1 cellular context compared by ENCODE assay signal in the genomic region with DNA sequence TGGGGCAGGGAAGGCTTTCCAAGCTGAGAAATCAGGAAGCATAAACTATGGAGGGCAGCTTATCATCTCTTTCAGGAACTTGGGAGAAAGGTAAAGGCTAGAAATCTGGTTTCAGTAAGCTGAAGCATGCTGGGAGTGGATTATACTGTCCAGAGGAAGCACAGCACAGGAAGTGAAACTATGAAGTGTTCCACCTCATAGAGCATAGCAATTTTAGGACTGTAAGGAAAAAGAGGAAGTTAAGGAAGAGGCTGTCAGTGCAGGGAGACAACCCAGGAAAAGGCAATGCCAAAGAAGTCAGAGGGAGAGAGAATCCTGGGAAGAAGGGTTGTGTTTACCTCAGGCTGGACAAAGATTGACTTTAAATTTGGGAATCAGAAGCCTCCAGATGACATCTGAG.
TF ChIP-seq lines count a peak whose summit lies in the region.

No MANE protein-coding gene starts in this region.

TF ChIP-seq in GM12878, 131 proteins besides CTCF, POLR2A, EP300 and RAD21:
- TF ChIP-seq IKZF2 (IDR thresholded peaks at IDR 0.05): peak; percentile 82 to 86
- no peak for TF ChIP-seq FOXK2 (IDR thresholded peaks at IDR 0.05)
- TF ChIP-seq SPI1 (IDR thresholded peaks at IDR 0.05; ENCODE audit: borderline replicate concordance, insufficient read depth, low read depth, low read length): peak; percentile 71; the same call in 1 of the 2 replicates
- TF ChIP-seq EED (IDR thresholded peaks at IDR 0.05; ENCODE audit: low read depth): 0 out of 2 replicates have a peak, but pooled peaks have one; percentile 42
- peak; percentile 85 for TF ChIP-seq IKZF1 (conservative IDR thresholded peaks at IDR 0.05)
- TF ChIP-seq DPF2 (IDR thresholded peaks at IDR 0.05): peak; percentile 60
- TF ChIP-seq CHD2 (IDR thresholded peaks at IDR 0.05; ENCODE audit: borderline replicate concordance, low read depth, low read length): no peak
- TF ChIP-seq, protein P1, sequence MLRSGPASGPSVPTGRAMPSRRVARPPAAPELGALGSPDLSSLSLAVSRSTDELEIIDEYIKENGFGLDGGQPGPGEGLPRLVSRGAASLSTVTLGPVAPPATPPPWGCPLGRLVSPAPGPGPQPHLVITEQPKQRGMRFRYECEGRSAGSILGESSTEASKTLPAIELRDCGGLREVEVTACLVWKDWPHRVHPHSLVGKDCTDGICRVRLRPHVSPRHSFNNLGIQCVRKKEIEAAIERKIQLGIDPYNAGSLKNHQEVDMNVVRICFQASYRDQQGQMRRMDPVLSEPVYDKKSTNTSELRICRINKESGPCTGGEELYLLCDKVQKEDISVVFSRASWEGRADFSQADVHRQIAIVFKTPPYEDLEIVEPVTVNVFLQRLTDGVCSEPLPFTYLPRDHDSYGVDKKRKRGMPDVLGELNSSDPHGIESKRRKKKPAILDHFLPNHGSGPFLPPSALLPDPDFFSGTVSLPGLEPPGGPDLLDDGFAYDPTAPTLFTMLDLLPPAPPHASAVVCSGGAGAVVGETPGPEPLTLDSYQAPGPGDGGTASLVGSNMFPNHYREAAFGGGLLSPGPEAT (IDR thresholded peaks at IDR 0.05; ENCODE audit: low read depth): peak; percentile 60; the same call in 1 of the 2 replicates
TF ChIP-seq in GM12878: peak in this region for 6.
